ENCODE assay signal across 1 cellular context in genomic region chr1:35279555-35279904, GRCh38.
TF ChIP-seq lines count a peak whose summit lies in the region.

No MANE protein-coding gene starts in this region.

TF ChIP-seq in K562, 482 proteins besides CTCF, POLR2A, EP300 and RAD21 (continued from another document):
- TF ChIP-seq ZNF609 (CRISPR knock-in tag; IDR thresholded peaks at IDR 0.05; ENCODE audit: borderline replicate concordance) (no peak), PTTG1 (tag; IDR thresholded peaks at IDR 0.05; ENCODE audit: low read depth) (no peak), CREB3L1 (IDR thresholded peaks at IDR 0.05; ENCODE audit: borderline replicate concordance, low read depth) (peak; percentile 70), BMI1 (IDR thresholded peaks at IDR 0.05; ENCODE audit: low read length) (no peak), ZNF583 (CRISPR knock-in tag; IDR thresholded peaks at IDR 0.05) (no peak), NBN (IDR thresholded peaks at IDR 0.05; ENCODE audit: low read depth) (0 out of 2 replicates have a peak, but pooled peaks have one; percentile 8), MNT (conservative IDR thresholded peaks at IDR 0.05) (peak; percentile 37 to 70; a peak in 2 of 4 replicates), KAT7 (CRISPR knock-in tag; IDR thresholded peaks at IDR 0.05; ENCODE audit: borderline replicate concordance) (0 out of 2 replicates have a peak, but pooled peaks have one; percentile 29), LCOR (CRISPR knock-in tag; IDR thresholded peaks at IDR 0.05) (0 out of 2 replicates have a peak, but pooled peaks have one; percentile 7), ZNF644 (tag; IDR thresholded peaks at IDR 0.05; ENCODE audit: low read depth) (0 out of 2 replicates have a peak, but pooled peaks have one; percentile 27), SIN3B (IDR thresholded peaks at IDR 0.05; ENCODE audit: low read depth) (no peak), EP400 (IDR thresholded peaks at IDR 0.05) (peak; percentile 67), GTF2A2 (tag; IDR thresholded peaks at IDR 0.05) (no peak), BRF1 (IDR thresholded peaks at IDR 0.05; ENCODE audit: borderline replicate concordance, extremely low read depth, insufficient read length) (no peak), ID3 (CRISPR knock-in tag; IDR thresholded peaks at IDR 0.05) (no peak), ID3 (tag; IDR thresholded peaks at IDR 0.05) (0 out of 2 replicates have a peak, but pooled peaks have one; percentile 10), RFX1 (IDR thresholded peaks at IDR 0.05) (0 out of 2 replicates have a peak, but pooled peaks have one; percentile 1), ILF3 (IDR thresholded peaks at IDR 0.05; ENCODE audit: borderline replicate concordance) (0 out of 2 replicates have a peak, but pooled peaks have one; percentile 2), U2AF1 (optimal IDR thresholded peaks at IDR 0.05; ENCODE audit: low read depth, low read length) (no peak), ZNF395 (CRISPR knock-in tag; IDR thresholded peaks at IDR 0.05) (peak; percentile 74; the same call in 1 of the 2 replicates), ZNF197 (CRISPR knock-in tag; IDR thresholded peaks at IDR 0.05; ENCODE audit: low read depth) (peak; percentile 71; the same call in 1 of the 2 replicates), ZNF12 (CRISPR knock-in tag; IDR thresholded peaks at IDR 0.05) (no peak), GABPB1 (CRISPR knock-in tag; IDR thresholded peaks at IDR 0.05) (peak; percentile 10; the same call in 1 of the 2 replicates), FOSL1 (tag; conservative IDR thresholded peaks at IDR 0.05) (peak; percentile 91), MTA2 (IDR thresholded peaks at IDR 0.05; ENCODE audit: low read depth) (no peak), CEBPG (CRISPR knock-in tag; IDR thresholded peaks at IDR 0.05) (no peak), CEBPG (tag; conservative IDR thresholded peaks at IDR 0.05 in 1 of 2, IDR thresholded peaks at IDR 0.05 in 1 of 2) (0 out of 4 replicates have a peak, but pooled peaks of 1 of the 2 experiments have one; percentile 5), HDAC2 (IDR thresholded peaks at IDR 0.05) (no peak), ZFX (CRISPR knock-in tag; IDR thresholded peaks at IDR 0.05) (no peak), RREB1 (CRISPR knock-in tag; IDR thresholded peaks at IDR 0.05) (no peak), SMARCE1 (IDR thresholded peaks at IDR 0.05) (0 out of 2 replicates have a peak, but pooled peaks have one; percentile 5)
TF ChIP-seq in K562: peak in this region for 25.
